Comparison of ENCODE assay signal across 13 cellular contexts in genomic region chrX:30196322-30196721, GRCh38. TPM values are rescaled to one million over a fixed set of nuclear protein-coding genes. Genes with fewer than 3 reads are reported as not detected.
A peak's percentile ranks its signal among the peaks of the same experiment; 100 is the strongest.
DNase-seq lines count a peak whose midpoint lies in the region; ATAC-seq, FAIRE-seq and TF ChIP-seq lines count a peak whose summit lies in the region.
"Had no signal": no experiment of that assay in that cellular context is flagged by ENCODE, and none has a peak within 500 bp of the region (broad histone marks: within the 10 kb centered on the region; RNA-seq: fewer than 3 reads in every experiment).

No MANE protein-coding gene starts in this region.

- no peaks in the 10 kb centered on the region for H3K9me3 Mint-ChIP-seq in nephron

- no peak overlapping the region for H3K4me3 Mint-ChIP-seq in nephron

- no peak for TF ChIP-seq POLR2A in H54 (IDR thresholded peaks at IDR 0.05; ENCODE audit: low read depth, low read length)

- H3K27me3 Mint-ChIP-seq in nephron (ENCODE audit: low read depth): peaks cover 3% of the 10 kb centered on the region

- H3K27ac Mint-ChIP-seq in nephron: no peak overlapping the region

- peak; percentile 22 for DNase-seq in HT1080 (ENCODE audit: low read depth)
- no peak for DNase-seq in occipital lobe (lab: John Stamatoyannopoulos, UW)
- no peak for DNase-seq in H54 (ENCODE audit: insufficient read length, low spot score)
- DNase-seq: NCI-H748 treated with DMSO at 0.1 percent for 48 hours, small intestine had no signal

- peak; percentile 47 for ATAC-seq in GM18519 (IDR thresholded peaks at IDR 0.05; ENCODE audit: low FRiP score, unreplicated experiment)
- ATAC-seq in GM19455 (IDR thresholded peaks at IDR 0.05; ENCODE audit: unreplicated experiment): no peak
- no peak for ATAC-seq in HG03159 (IDR thresholded peaks at IDR 0.05; ENCODE audit: unreplicated experiment)

- no peaks in the 10 kb centered on the region for H3K4me1 Mint-ChIP-seq in nephron

- FAIRE-seq in H54 (lab: Jason Lieb, UNC): no peak
- FAIRE-seq: GM12892, keratinocyte, small intestine had no signal

- TF ChIP-seq CTCF in VCaP (conservative IDR thresholded peaks at IDR 0.05) (peak; percentile 64), nephron (IDR thresholded peaks at IDR 0.05; ENCODE audit: unreplicated experiment in 3 of 3) (peak in 2 of 3 experiments; percentile 38 to 46)

- no peaks in the 10 kb centered on the region for H3K36me3 Mint-ChIP-seq in nephron (ENCODE audit: low read depth)

- H3K27ac ChIP-seq in VCaP: no peak overlapping the region

RNA-seq across cellular contexts. Expression of gene MAGEB2, which starts 19.0 kb away (rescaled TPM):
- 122 and 158 TPM in 2 replicates for total RNA-seq in HT1080 (2014; rRNA removed; shearing (Covaris generic))
- 188 and 208 TPM in 2 replicates for polyA plus RNA-seq in HT1080 (2015; cell fraction: cytosol; rRNA removed)
- 140 and 147 TPM in 2 replicates for polyA plus RNA-seq in HT1080 (2015; cell fraction: nucleus; rRNA removed)
- total RNA-seq in occipital lobe: not detected
- total RNA-seq: subcutaneous adipose tissue had no signal
- polyA plus RNA-seq: keratinocyte, small intestine had no signal

RNA-seq across cellular contexts. Expression of gene MAGEB3, which starts 34.1 kb away (rescaled TPM):
- total RNA-seq in HT1080 (2014; rRNA removed; shearing (Covaris generic)): not detected in 2 replicates
- 0.36 TPM in 1 of 2 replicates, not detected in the other for polyA plus RNA-seq in HT1080 (2015; cell fraction: cytosol; rRNA removed)
- 0.32 TPM in 1 of 2 replicates, not detected in the other for polyA plus RNA-seq in HT1080 (2015; cell fraction: nucleus; rRNA removed)
- not detected for total RNA-seq in occipital lobe
- total RNA-seq: subcutaneous adipose tissue had no signal
- polyA plus RNA-seq: keratinocyte, small intestine had no signal

RNA-seq across cellular contexts. Expression of gene MAGEB4, which starts 45.5 kb away (rescaled TPM):
- not detected in 2 replicates for total RNA-seq in HT1080 (2014; rRNA removed; shearing (Covaris generic))
- polyA plus RNA-seq in HT1080 (2015; cell fraction: cytosol; rRNA removed): not detected in 2 replicates
- polyA plus RNA-seq in HT1080 (2015; cell fraction: nucleus; rRNA removed): not detected in 2 replicates
- not detected for total RNA-seq in occipital lobe
- total RNA-seq: subcutaneous adipose tissue had no signal
- polyA plus RNA-seq: keratinocyte, small intestine had no signal

RNA-seq across cellular contexts. Expression of gene MAGEB1, which starts 50.6 kb away (rescaled TPM):
- not detected in 2 replicates for total RNA-seq in HT1080 (2014; rRNA removed; shearing (Covaris generic))
- not detected in 2 replicates for polyA plus RNA-seq in HT1080 (2015; cell fraction: cytosol; rRNA removed)
- polyA plus RNA-seq in HT1080 (2015; cell fraction: nucleus; rRNA removed): not detected in 2 replicates
- total RNA-seq in occipital lobe: not detected
- total RNA-seq: subcutaneous adipose tissue had no signal
- polyA plus RNA-seq: keratinocyte, small intestine had no signal

Comparison
In these comparisons a context has a peak if more than half of its experiments do, and no peak if none do; other contexts are left out.
1. RNA of gene MAGEB2, which starts 19.0 kb away (total RNA-seq): 122 to 158 TPM in HT1080; not detected in occipital lobe (single experiment); every median in the first group is over 100 times any median in the second.